In the genomic region with DNA sequence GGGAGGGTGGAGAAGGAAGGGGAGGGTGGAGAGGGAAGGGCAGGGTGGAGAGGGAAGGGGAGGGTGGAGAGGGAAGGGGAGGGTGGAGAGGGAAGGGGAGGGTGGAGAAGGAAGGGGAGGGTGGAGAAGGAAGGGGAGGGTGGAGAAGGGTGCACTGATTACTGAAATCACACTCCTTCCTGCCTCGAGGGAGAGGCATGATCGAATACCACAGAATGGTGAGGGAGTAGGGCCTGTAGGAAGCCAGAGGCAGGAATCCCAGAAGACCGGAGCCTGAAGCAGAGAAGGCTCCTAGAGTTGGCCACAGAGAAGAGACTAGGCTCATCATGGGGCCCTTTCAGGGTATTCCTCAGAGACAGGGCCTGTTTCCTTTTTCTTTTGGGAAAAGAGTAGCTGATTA, we compare ENCODE assay signal across 40 cellular contexts. TPM values are rescaled to one million over a fixed set of nuclear protein-coding genes. Genes with fewer than 3 reads are reported as not detected.
"Had no signal": no experiment of that assay in that cellular context is flagged by ENCODE, and none has a peak within 500 bp of the region (broad histone marks: within the 10 kb centered on the region; RNA-seq: fewer than 3 reads in every experiment).

No MANE protein-coding gene starts in this region.

- ATAC-seq: activated CD8-positive, alpha-beta T cell treated with anti-CD3 and anti-CD28 coated beads for 36 hours; body of pancreas; PC-3; Right ventricle myocardium inferior; SK-N-SH treated with all-trans-retinoic acid at 6 μM for 48 hours had no signal

- H3K4me3 ChIP-seq: body of pancreas, breast epithelium, MG63 had no signal

- DNase-seq: activated CD4-positive, alpha-beta T cell treated with anti-CD3 and anti-CD28 coated beads, Interleukin-2, amount 10 ng/mL, durations not matched to agents 24 days and 14 days; activated CD4-positive, alpha-beta T cell treated with anti-CD3 and anti-CD28 coated beads, Interleukin-2, amount 50 U/mL, for 4 hours; activated CD8-positive, alpha-beta T cell treated with anti-CD3 and anti-CD28 coated beads for 36 hours; activated gamma-delta T cell; activated naive CD4-positive, alpha-beta T cell treated with Interleukin-2 at 50 U/mL for 16 hours; activated naive CD8-positive, alpha-beta T cell treated with anti-CD3 and anti-CD28 coated beads, Interleukin-2, amount 10 ng/mL, durations not matched to agents 7 days and 5 days; activated T-cell treated with anti-CD3 and anti-CD28 coated beads, Interleukin-2, amount 50 U/mL, for 24 hours; amygdala; body of pancreas; caudate nucleus; cerebellar nuclear complex; Kasumi-1; KG1; MG63; NCI-H1048; NCI-H1436 treated with DMSO at 0.1 percent for 48 hours; NCI-H187; NCI-H2029 treated with DMSO at 0.1 percent for 48 hours; NCI-H2107; NCI-H2171; NCI-H510A; NCI-H526; NCI-H748 treated with DMSO at 0.1 percent for 48 hours; NK-92 treated with Interleukin-12 subunit alpha and Interleukin-12 subunit beta, amount 100 ng/mL, for 24 hours; PC-3; SIG-M5; SW 1271; T-helper 1 cell; T-helper 2 cell; T-helper 9 cell; WERI-Rb-1 had no signal

- H3K9me3 ChIP-seq: body of pancreas, MG63 had no signal

- H3K27me3 ChIP-seq: body of pancreas, breast epithelium, MG63 had no signal

- H3K36me3 ChIP-seq: breast epithelium, MG63, WERI-Rb-1 had no signal

- H3K27ac ChIP-seq: body of pancreas, breast epithelium, RWPE1, WERI-Rb-1 had no signal

- H3K4me1 ChIP-seq: body of pancreas, breast epithelium had no signal

- FAIRE-seq: astrocyte, RCC 7860 had no signal

RNA-seq across cellular contexts. Expression of gene OR52K2, which starts 5.6 kb away (rescaled TPM):
- total RNA-seq: activated CD4-positive, alpha-beta T cell treated with anti-CD3 and anti-CD28 coated beads, Interleukin-2, amount 10 ng/mL, durations not matched to agents 24 days and 14 days; activated CD8-positive, alpha-beta T cell treated with anti-CD3 and anti-CD28 coated beads for 36 hours; activated naive CD8-positive, alpha-beta T cell treated with anti-CD3 and anti-CD28 coated beads, Interleukin-2, amount 10 ng/mL, durations not matched to agents 7 days and 5 days; activated T-helper 2 cell treated with anti-CD3 and anti-CD28 coated beads, Interferon-gamma antibody, Interleukin-2, Interleukin-4, amounts not matched to agents 10 μg/mL and 5 μg/mL and 100 μg/mL, durations not matched to agents 14 hours and 24 hours and 36 hours; body of pancreas; breast epithelium; PC-3; Right ventricle myocardium inferior; SK-MEL-5 had no signal
- polyA plus RNA-seq: adipose tissue had no signal

RNA-seq across cellular contexts. Expression of gene OR52K1, which starts 39.0 kb away (rescaled TPM):
- total RNA-seq: activated CD4-positive, alpha-beta T cell treated with anti-CD3 and anti-CD28 coated beads, Interleukin-2, amount 10 ng/mL, durations not matched to agents 24 days and 14 days; activated CD8-positive, alpha-beta T cell treated with anti-CD3 and anti-CD28 coated beads for 36 hours; activated naive CD8-positive, alpha-beta T cell treated with anti-CD3 and anti-CD28 coated beads, Interleukin-2, amount 10 ng/mL, durations not matched to agents 7 days and 5 days; activated T-helper 2 cell treated with anti-CD3 and anti-CD28 coated beads, Interferon-gamma antibody, Interleukin-2, Interleukin-4, amounts not matched to agents 10 μg/mL and 5 μg/mL and 100 μg/mL, durations not matched to agents 14 hours and 24 hours and 36 hours; body of pancreas; PC-3; Right ventricle myocardium inferior; SK-MEL-5 had no signal
- polyA plus RNA-seq: adipose tissue had no signal
